In genomic region chr13:20616059-20616797, GRCh38 we compare ENCODE assay signal across 16 cellular contexts. TPM values are rescaled to one million over a fixed set of nuclear protein-coding genes. Genes with fewer than 3 reads are reported as not detected.
DNase-seq lines count a peak whose midpoint lies in the region; ATAC-seq, FAIRE-seq and TF ChIP-seq lines count a peak whose summit lies in the region.
"Had no signal": no experiment of that assay in that cellular context is flagged by ENCODE, and none has a peak within 500 bp of the region (broad histone marks: within the 10 kb centered on the region; RNA-seq: fewer than 3 reads in every experiment).

No MANE protein-coding gene starts in this region.

- no peak overlapping the region for H2BK12ac ChIP-seq in H9 (ENCODE audit: insufficient read length, low read depth, low read length)

- no peak overlapping the region for H2BK5ac ChIP-seq in H9 (ENCODE audit: insufficient read length, low read length)

- no peak overlapping the region for H3K9ac ChIP-seq in fibroblast of lung (ENCODE audit: insufficient read depth, low read length)
- H3K9ac ChIP-seq in H9 (ENCODE audit: extremely low read depth, insufficient read length, low read length) = no peak overlapping the region

- no peak overlapping the region for H3K4me2 ChIP-seq in fibroblast of lung (ENCODE audit: extremely low read depth, insufficient read depth, low read length)
- H3K4me2 ChIP-seq in H9 (ENCODE audit: insufficient read depth, insufficient read length, low read length) = no peak overlapping the region

- no peaks in the 10 kb centered on the region for H3K36me3 Mint-ChIP-seq in H9 (ENCODE audit: insufficient read depth in 1 of 3, low read depth in 3 of 3)
- H3K36me3 Mint-ChIP-seq in chondrocyte (ENCODE audit: low read depth) = no peaks in the 10 kb centered on the region

- no peak overlapping the region for H3K27ac ChIP-seq in fibroblast of lung (ENCODE audit: insufficient read depth, low read length)
- H3K27ac ChIP-seq in H9 (ENCODE audit: insufficient read length, low read depth, low read length) = no peak overlapping the region
- H3K27ac ChIP-seq: HL-60, ovary had no signal

- no peaks in the 10 kb centered on the region for H3K4me1 Mint-ChIP-seq in H9
- peaks cover 2% of the 10 kb centered on the region for H3K4me1 Mint-ChIP-seq in chondrocyte (ENCODE audit: low read depth)
- H3K4me1 Mint-ChIP-seq: activated naive CD8-positive, alpha-beta T cell treated with anti-CD3 and anti-CD28 coated beads for 36 hours had no signal

- no CpG with 5 or more reads among the region's 3 CpGs for WGBS in H9 (ENCODE audit: extremely low coverage, insufficient read length, low lambda C conversion rate)

- H3K4me3 Mint-ChIP-seq in H9 (no peak overlapping the region), chondrocyte (ENCODE audit: unreplicated experiment) (no peak overlapping the region)
- H3K4me3 Mint-ChIP-seq: activated naive CD8-positive, alpha-beta T cell treated with anti-CD3 and anti-CD28 coated beads for 36 hours; type B pancreatic cell had no signal

- H3T11ph ChIP-seq in H9 (ENCODE audit: low read length) = no peak overlapping the region

- H3K14ac ChIP-seq in H9 (ENCODE audit: insufficient read depth, low read length) = no peak overlapping the region

- no peak for TF ChIP-seq POLR2A in GM12891 (IDR thresholded peaks at IDR 0.05; ENCODE audit: low read depth, low read length)

- DNase-seq in GM12891 (ENCODE audit: insufficient read length, low spot score) (no peak), fibroblast of lung (ENCODE audit: low read depth in 2 of 2) (peak; percentile 88 to 94), skeletal muscle cell (ENCODE audit: low read depth) (peak; percentile 53), H9 (no peak), chondrocyte (ENCODE audit: low spot score) (no peak)
- DNase-seq in stimulated activated CD4-positive, alpha-beta T cell treated with anti-CD3 and anti-CD28 coated beads, Interleukin-15, amount 100 ng/mL, for 24 hours = no peak
- DNase-seq: activated naive CD8-positive, alpha-beta T cell treated with anti-CD3 and anti-CD28 coated beads for 36 hours; mesendoderm; ovary had no signal

- no peak overlapping the region for H2BK15ac ChIP-seq in H9 (ENCODE audit: low read depth, low read length)

- FAIRE-seq in GM12891 (lab: Jason Lieb, UNC) = peak; percentile 28
- FAIRE-seq: D721Med, GM12878, TTC549 had no signal

- H3K27me3 Mint-ChIP-seq in H9 (ENCODE audit: low read depth) = no peaks in the 10 kb centered on the region
- no peaks in the 10 kb centered on the region for H3K27me3 Mint-ChIP-seq in chondrocyte (ENCODE audit: low read depth)
- H3K27me3 Mint-ChIP-seq: activated naive CD8-positive, alpha-beta T cell treated with anti-CD3 and anti-CD28 coated beads for 36 hours; type B pancreatic cell had no signal

- H3K9me3 ChIP-seq in fibroblast of lung (ENCODE audit: control insufficient read depth, insufficient read depth, low read depth, low read length) (no peaks in the 10 kb centered on the region), H9 (ENCODE audit: control insufficient read depth, low read depth, low read length) (no peaks in the 10 kb centered on the region)
- H3K9me3 ChIP-seq: ovary had no signal

- ATAC-seq in SK-N-SH treated with all-trans-retinoic acid at 6 μM for 48 hours = peak; percentile 94
- ATAC-seq in GM18502 (IDR thresholded peaks at IDR 0.05; ENCODE audit: poor library complexity, unreplicated experiment) = no peak
- ATAC-seq: GM12878 had no signal

- H2AK5ac ChIP-seq in H9 (ENCODE audit: insufficient read length, low read length) = no peak overlapping the region

- H2AFZ ChIP-seq in fibroblast of lung (ENCODE audit: low read length) (no peak overlapping the region), H9 (ENCODE audit: low read length) (no peak overlapping the region)

- no peak overlapping the region for H3K23ac ChIP-seq in H9 (ENCODE audit: insufficient read length, low read depth, low read length)

- H2BK20ac ChIP-seq in H9 (ENCODE audit: low read depth, low read length, poor library complexity, severe bottlenecking) = no peak overlapping the region

- H3K36me3 ChIP-seq in fibroblast of lung (ENCODE audit: control insufficient read depth, insufficient read depth, low read length) = no peaks in the 10 kb centered on the region
- H3K36me3 ChIP-seq: ovary had no signal

- no peak overlapping the region for H3K4ac ChIP-seq in H9 (ENCODE audit: low read depth, low read length)

- H3K79me2 ChIP-seq in fibroblast of lung (ENCODE audit: control insufficient read depth, insufficient read depth, low read length) (no peaks in the 10 kb centered on the region), H9 (ENCODE audit: insufficient read depth, low read length) (no peaks in the 10 kb centered on the region)

- no peak for TF ChIP-seq CTCF in fibroblast of lung (conservative IDR thresholded peaks at IDR 0.05 in 1 of 2, IDR thresholded peaks at IDR 0.05 in 1 of 2; ENCODE audit: low read depth in 1 of 2, low read length in 2 of 2)
- TF ChIP-seq CTCF in H9 (conservative IDR thresholded peaks at IDR 0.05) = no peak
- no peak for TF ChIP-seq CTCF in chondrocyte (IDR thresholded peaks at IDR 0.05)

- H3K9me3 Mint-ChIP-seq in H9 = no peaks in the 10 kb centered on the region
- no peaks in the 10 kb centered on the region for H3K9me3 Mint-ChIP-seq in chondrocyte (ENCODE audit: low read depth)
- H3K9me3 Mint-ChIP-seq: activated naive CD8-positive, alpha-beta T cell treated with anti-CD3 and anti-CD28 coated beads for 36 hours; type B pancreatic cell had no signal

- no peak overlapping the region for H3K4me3 ChIP-seq in fibroblast of lung (replicated peaks in 1 of 4; ENCODE audit: control extremely low read depth in 1 of 4, insufficient read depth in 1 of 4, low read depth in 3 of 4, low read length in 4 of 4)
- H3K4me3 ChIP-seq in skeletal muscle cell (ENCODE audit: low read depth, low read length) = no peak overlapping the region
- H3K4me3 ChIP-seq: GM12878, ovary had no signal

- no peak overlapping the region for H3K18ac ChIP-seq in H9 (ENCODE audit: insufficient read length, low read depth, low read length)

- H2BK120ac ChIP-seq in H9 (ENCODE audit: low read depth, low read length, poor library complexity, severe bottlenecking) = no peak overlapping the region

- no peaks in the 10 kb centered on the region for H3K79me1 ChIP-seq in H9 (ENCODE audit: insufficient read depth, low read depth, low read length, poor library complexity, severe bottlenecking)

- no peaks in the 10 kb centered on the region for H3K23me2 ChIP-seq in H9 (ENCODE audit: insufficient read length, low read depth, low read length, poor library complexity, severe bottlenecking)

- H3K56ac ChIP-seq in H9 (ENCODE audit: insufficient read length, low read depth, low read length) = no peak overlapping the region

- H3K27me3 ChIP-seq in fibroblast of lung (ENCODE audit: control insufficient read depth, insufficient read depth, low read length) (no peaks in the 10 kb centered on the region), H9 (ENCODE audit: insufficient read depth, low read length) (no peaks in the 10 kb centered on the region)
- H3K27me3 ChIP-seq: ovary had no signal

- no peaks in the 10 kb centered on the region for H3K4me1 ChIP-seq in fibroblast of lung (ENCODE audit: control insufficient read depth, extremely low read depth, insufficient read depth, low read length)
- no peaks in the 10 kb centered on the region for H3K4me1 ChIP-seq in H9 (ENCODE audit: insufficient read depth, low read length)

- H4K91ac ChIP-seq in H9 (ENCODE audit: insufficient read length, low read depth, low read length) = no peak overlapping the region

- no peaks in the 10 kb centered on the region for H4K20me1 ChIP-seq in fibroblast of lung (ENCODE audit: control insufficient read depth, extremely low read depth, insufficient read depth, low read length)
- H4K20me1 ChIP-seq in H9 (ENCODE audit: control insufficient read depth, insufficient read depth, insufficient read length) = no peaks in the 10 kb centered on the region

- H4K5ac ChIP-seq in H9 (ENCODE audit: insufficient read length, low read depth, low read length) = no peak overlapping the region

- H4K8ac ChIP-seq in H9 (replicated peaks; ENCODE audit: insufficient read length, low read depth, low read length) = no peak overlapping the region

- H3K27ac Mint-ChIP-seq in H9 (no peak overlapping the region), chondrocyte (ENCODE audit: unreplicated experiment) (no peak overlapping the region)
- H3K27ac Mint-ChIP-seq: activated naive CD8-positive, alpha-beta T cell treated with anti-CD3 and anti-CD28 coated beads for 36 hours; type B pancreatic cell had no signal

TF ChIP-seq in GM12891, 5 proteins besides CTCF, POLR2A, EP300 and RAD21:
- TF ChIP-seq POLR2AphosphoS5 (IDR thresholded peaks at IDR 0.05; ENCODE audit: low read depth, low read length) = no peak
- no peak for TF ChIP-seq TAF1 (IDR thresholded peaks at IDR 0.05; ENCODE audit: low read depth, low read length)
- no peak for TF ChIP-seq PAX5 (IDR thresholded peaks at IDR 0.05; ENCODE audit: insufficient read depth, low read length, severe bottlenecking)

TF ChIP-seq in SK-N-SH treated with all-trans-retinoic acid at 6 μM for 48 hours, 23 proteins besides CTCF, POLR2A, EP300 and RAD21:
- TF ChIP-seq POU6F1 (CRISPR knock-in tag; IDR thresholded peaks at IDR 0.05; ENCODE audit: borderline replicate concordance, low read depth) (no peak), ZNF8 (CRISPR knock-in tag; IDR thresholded peaks at IDR 0.05) (no peak)

RNA-seq across cellular contexts. Expression of gene IFT88, which starts 49.3 kb away (rescaled TPM):
- 4.4 TPM for polyA plus RNA-seq in GM12891 (2012; ENCODE audit: low read depth, missing spikeins)
- total RNA-seq in fibroblast of lung (17.5 and 18.2 TPM in 2 replicates), H9 (2021) (5.2 and 5.6 TPM in 2 replicates), chondrocyte (5.9 to 7.0 TPM (median 6.7 TPM) in 3 replicates)
- 8.6 and 9.3 TPM in 2 replicates for polyA plus RNA-seq in fibroblast of lung
- polyA plus RNA-seq in fibroblast of lung (2012) = 7.7 and 7.9 TPM in 2 replicates
- 1.1 TPM in 2 replicates for polyA minus RNA-seq in fibroblast of lung (ENCODE audit: low replicate concordance)

Comparison
In these comparisons a context has a peak if more than half of its experiments do, and no peak if none do; other contexts are left out.
1. DNase-seq: peak in fibroblast of lung (2 of 2) and skeletal muscle cell (single experiment); none in GM12891 (single experiment), H9 (single experiment), stimulated activated CD4-positive, alpha-beta T cell treated with anti-CD3 and anti-CD28 coated beads, Interleukin-15, amount 100 ng/mL, for 24 hours (single experiment) and chondrocyte (single experiment).